Comparison of ENCODE assay signal across 27 cellular contexts in the genomic region with DNA sequence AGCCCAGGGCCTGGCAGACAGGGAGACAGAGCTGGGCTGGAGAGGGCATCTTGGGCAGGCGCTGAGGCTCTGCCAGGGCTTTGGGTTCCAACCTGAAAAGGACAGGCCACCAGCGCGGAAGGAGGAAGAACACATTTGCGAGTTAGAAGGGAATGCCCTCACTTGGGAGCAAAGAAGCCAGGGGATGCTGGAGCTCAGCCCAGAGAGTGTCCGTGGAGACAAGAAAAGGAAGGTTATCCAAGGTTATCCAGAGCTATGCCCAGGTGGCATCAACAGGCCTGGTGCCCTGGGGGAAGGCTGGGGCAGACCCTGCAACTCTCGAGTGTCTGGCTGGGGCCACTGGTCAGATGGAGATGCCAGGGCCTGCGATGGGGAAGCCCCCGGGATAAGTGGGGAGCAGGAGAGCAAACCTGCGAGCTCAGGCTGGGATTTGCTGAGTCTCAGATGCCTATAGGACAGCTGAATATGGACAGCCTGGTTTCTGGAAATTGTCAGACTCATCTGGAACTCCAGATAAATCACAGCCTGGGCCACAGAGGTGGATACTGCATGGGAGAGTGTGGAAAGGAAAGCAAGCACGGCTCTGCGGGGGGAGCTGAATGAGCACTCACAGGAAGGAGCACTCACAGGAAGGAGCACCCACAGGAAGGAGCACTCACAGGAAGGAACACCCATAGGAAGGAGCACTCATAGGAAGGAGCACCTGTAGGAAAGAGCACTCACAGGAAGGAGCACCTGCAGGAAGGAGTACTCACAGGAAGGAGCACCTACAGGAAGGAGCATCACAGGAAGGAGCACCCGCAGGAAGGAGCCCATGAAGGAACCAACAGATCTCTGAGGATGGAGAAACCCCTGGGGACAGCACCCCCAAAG.
A peak's percentile ranks its signal among the peaks of the same experiment; 100 is the strongest.
DNase-seq lines count a peak whose midpoint lies in the region; ATAC-seq, FAIRE-seq and TF ChIP-seq lines count a peak whose summit lies in the region.
"Had no signal": no experiment of that assay in that cellular context is flagged by ENCODE, and none has a peak within 500 bp of the region (broad histone marks: within the 10 kb centered on the region; RNA-seq: fewer than 3 reads in every experiment).

No MANE protein-coding gene starts in this region.

- H3K27me3 ChIP-seq in HepG2 (ENCODE audit: control insufficient read depth in 1 of 2, insufficient read depth in 2 of 2, low read length in 2 of 2) (peaks cover 0 to 22% of the 10 kb centered on the region in 2 experiments; a peak in 3 of 5 replicates), right lobe of liver (no peaks in the 10 kb centered on the region)
- H3K27me3 ChIP-seq: ascending aorta, BE2C, gastrocnemius medialis, uterus had no signal

- H4K20me1 ChIP-seq in HepG2 (ENCODE audit: insufficient read depth, low read length): no peaks in the 10 kb centered on the region

- H3K4me3 ChIP-seq in HepG2 (replicated peaks in 1 of 3; ENCODE audit: insufficient read depth in 1 of 3, low read depth in 2 of 3, low read length in 3 of 3) (no peak overlapping the region), right lobe of liver (no peak overlapping the region)
- H3K4me3 ChIP-seq: ascending aorta, gastrocnemius medialis, skin epidermis, thoracic aorta, uterus had no signal

- in situ Hi-C loops in HepG2 (cut with HindIII; ENCODE audit: extremely low pct_ligation_motif_present, low pct_unique_long_range_greater_than_20kb): no loop called here

- H3K36me3 ChIP-seq in HepG2 (replicated peaks in 1 of 2; ENCODE audit: control insufficient read depth in 1 of 2, insufficient read depth in 2 of 2, low read length in 2 of 2): no peaks in the 10 kb centered on the region
- H3K36me3 ChIP-seq in right lobe of liver: no peaks in the 10 kb centered on the region
- H3K36me3 ChIP-seq: ascending aorta, BE2C, gastrocnemius medialis, thoracic aorta, uterus had no signal

- CTCF ChIA-PET in HepG2 (lab: Yijun Ruan, JAX; ENCODE audit: low intra/inter-chr PET ratio, low total read pairs): no interaction called here
- CTCF ChIA-PET in GM10248 (lab: Yijun Ruan, JAX): no interaction called here
- CTCF ChIA-PET in activated CD8-positive, alpha-beta T cell treated with anti-CD3 and anti-CD28 coated beads for 36 hours (lab: Charles Lee): no interaction called here

- POLR2A ChIA-PET in HepG2 (lab: Yijun Ruan, JAX): no interaction called here
- POLR2A ChIA-PET in GM10248 (lab: Yijun Ruan, JAX): no interaction called here
- POLR2A ChIA-PET in activated CD8-positive, alpha-beta T cell treated with anti-CD3 and anti-CD28 coated beads for 36 hours (lab: Charles Lee): no interaction called here

- no peak overlapping the region for H3K27ac ChIP-seq in HepG2 (ENCODE audit: extremely low read length, insufficient read depth, low read length)
- no peak overlapping the region for H3K27ac ChIP-seq in right lobe of liver
- H3K27ac ChIP-seq: ascending aorta, gastrocnemius medialis, skin epidermis, thoracic aorta, uterus had no signal

- BruUV-seq in HepG2 (replicated peaks; lab: Mats Ljungman, UMichigan): no TSS peak

- H3K36me3 Mint-ChIP-seq in brain (no peaks in the 10 kb centered on the region), neural crest cell (ENCODE audit: low read depth) (no peaks in the 10 kb centered on the region)
- H3K36me3 Mint-ChIP-seq in activated CD8-positive, alpha-beta T cell treated with anti-CD3 and anti-CD28 coated beads for 36 hours (ENCODE audit: low read depth): no peaks in the 10 kb centered on the region
- H3K36me3 Mint-ChIP-seq: activated naive CD8-positive, alpha-beta T cell treated with anti-CD3 and anti-CD28 coated beads, Interleukin-2, amount 10 ng/mL, durations not matched to agents 7 days and 5 days; naive thymus-derived CD8-positive, alpha-beta T cell; stimulated activated memory B cell treated with anti-CD40 and anti-IgM and Interleukin-4, amounts not matched to agents 10 μg/mL and 1 μg/mL and 100 μg/mL, for 72 hours had no signal

- H3K4me1 ChIP-seq in HepG2 (ENCODE audit: insufficient read depth, low read length) (no peaks in the 10 kb centered on the region), right lobe of liver (no peaks in the 10 kb centered on the region)
- H3K4me1 ChIP-seq: ascending aorta, BE2C, gastrocnemius medialis, uterus had no signal

- TF ChIP-seq EP300 in HepG2 (IDR thresholded peaks at IDR 0.05; ENCODE audit: low read depth in 2 of 2, low read length in 2 of 2) (no peak), HepG2 (CRISPR knock-in tag; IDR thresholded peaks at IDR 0.05; ENCODE audit: borderline replicate concordance) (no peak)

- H2AFZ ChIP-seq in HepG2 (ENCODE audit: low read length): no peak overlapping the region

- TF ChIP-seq CTCF in HepG2 (CRISPR knock-in tag; IDR thresholded peaks at IDR 0.05): no peak
- TF ChIP-seq CTCF in right lobe of liver (IDR thresholded peaks at IDR 0.05): no peak
- TF ChIP-seq CTCF in brain (conservative IDR thresholded peaks at IDR 0.05): no peak
- TF ChIP-seq CTCF in neural crest cell (conservative IDR thresholded peaks at IDR 0.05): no peak
- no peak for TF ChIP-seq CTCF in GM10248 (IDR thresholded peaks at IDR 0.05; ENCODE audit: control extremely low read depth, extremely low read depth, low read depth, missing control alignments)
- TF ChIP-seq CTCF in activated CD8-positive, alpha-beta T cell treated with anti-CD3 and anti-CD28 coated beads for 36 hours (IDR thresholded peaks at IDR 0.05): no peak

- peaks cover 74% of the 10 kb centered on the region for H3K4me1 Mint-ChIP-seq in brain
- peaks cover 59% of the 10 kb centered on the region for H3K4me1 Mint-ChIP-seq in neural crest cell
- no peaks in the 10 kb centered on the region for H3K4me1 Mint-ChIP-seq in activated CD8-positive, alpha-beta T cell treated with anti-CD3 and anti-CD28 coated beads for 36 hours (ENCODE audit: low read depth)
- H3K4me1 Mint-ChIP-seq: activated naive CD8-positive, alpha-beta T cell treated with anti-CD3 and anti-CD28 coated beads, Interleukin-2, amount 10 ng/mL, durations not matched to agents 7 days and 5 days; central memory CD8-positive, alpha-beta T cell; naive thymus-derived CD8-positive, alpha-beta T cell; stimulated activated memory B cell treated with anti-CD40 and anti-IgM and Interleukin-4, amounts not matched to agents 10 μg/mL and 1 μg/mL and 100 μg/mL, for 72 hours had no signal

- H3K9ac ChIP-seq in HepG2 (ENCODE audit: insufficient read depth, low read depth, low read length): no peak overlapping the region

- no peaks in the 10 kb centered on the region for H3K79me2 ChIP-seq in HepG2 (ENCODE audit: insufficient read depth, low read length)

- no peak for ATAC-seq in HepG2
- ATAC-seq in right lobe of liver: no peak
- no peak for ATAC-seq in activated CD8-positive, alpha-beta T cell treated with anti-CD3 and anti-CD28 coated beads for 36 hours
- ATAC-seq: activated CD8-positive, alpha-beta T cell treated with anti-CD3 and anti-CD28 coated beads, Interleukin-2, amount 10 ng/mL, durations not matched to agents 7 days and 5 days; gastrocnemius medialis; naive thymus-derived CD8-positive, alpha-beta T cell; stimulated activated memory B cell treated with anti-CD40 and anti-IgM and Interleukin-4, amounts not matched to agents 10 μg/mL and 1 μg/mL and 100 μg/mL, for 72 hours had no signal

- H3K27me3 Mint-ChIP-seq in brain (peaks cover 3% of the 10 kb centered on the region), neural crest cell (ENCODE audit: low read depth) (no peaks in the 10 kb centered on the region)
- H3K27me3 Mint-ChIP-seq in activated CD8-positive, alpha-beta T cell treated with anti-CD3 and anti-CD28 coated beads for 36 hours: peaks cover 2% of the 10 kb centered on the region
- H3K27me3 Mint-ChIP-seq: activated naive CD8-positive, alpha-beta T cell treated with anti-CD3 and anti-CD28 coated beads, Interleukin-2, amount 10 ng/mL, durations not matched to agents 7 days and 5 days; central memory CD8-positive, alpha-beta T cell had no signal

- FAIRE-seq in HepG2 (lab: Jason Lieb, UNC): no peak
- FAIRE-seq: kidney had no signal

- 15% methylated on average over 9 of the region's 12 CpGs for WGBS in HepG2 (ENCODE audit: low lambda C conversion rate)
- 61% methylated on average over 8 of the region's 12 CpGs for WGBS in right lobe of liver (ENCODE audit: insufficient coverage, low coverage, low lambda C conversion rate, missing lambda C conversion rate)

- H3K9me3 Mint-ChIP-seq in brain (peaks cover 0 to 9% (median 0%) of the 10 kb centered on the region in 5 experiments), neural crest cell (peaks cover 2% of the 10 kb centered on the region)
- peaks cover 5% of the 10 kb centered on the region for H3K9me3 Mint-ChIP-seq in activated CD8-positive, alpha-beta T cell treated with anti-CD3 and anti-CD28 coated beads for 36 hours

- H3K9me3 ChIP-seq in HepG2 (ENCODE audit: low read length) (no peaks in the 10 kb centered on the region), right lobe of liver (no peaks in the 10 kb centered on the region)
- H3K9me3 ChIP-seq: ascending aorta, BE2C, gastrocnemius medialis, thoracic aorta, uterus had no signal

- TF ChIP-seq POLR2A in HepG2 (IDR thresholded peaks at IDR 0.05; ENCODE audit: insufficient read depth in 1 of 2, low read depth in 2 of 2, low read length in 2 of 2): no peak
- TF ChIP-seq POLR2A in right lobe of liver (IDR thresholded peaks at IDR 0.05): no peak

- TF ChIP-seq RAD21 in HepG2 (CRISPR knock-in tag; IDR thresholded peaks at IDR 0.05): no peak

- H3K27ac Mint-ChIP-seq in brain (peak overlapping the region in 4 of 5 experiments; percentile 69 to 86 (median 74)), neural crest cell (ENCODE audit: unreplicated experiment) (peak overlapping the region; percentile 99)
- H3K27ac Mint-ChIP-seq in activated CD8-positive, alpha-beta T cell treated with anti-CD3 and anti-CD28 coated beads for 36 hours: no peak overlapping the region
- H3K27ac Mint-ChIP-seq: activated CD8-positive, alpha-beta T cell treated with anti-CD3 and anti-CD28 coated beads, Interleukin-2, amount 10 ng/mL, durations not matched to agents 7 days and 5 days; activated naive CD8-positive, alpha-beta T cell treated with anti-CD3 and anti-CD28 coated beads, Interleukin-2, amount 10 ng/mL, durations not matched to agents 7 days and 5 days; stimulated activated memory B cell treated with anti-CD40 and anti-IgM and Interleukin-4, amounts not matched to agents 10 μg/mL and 1 μg/mL and 100 μg/mL, for 72 hours had no signal

- intact Hi-C loops in HepG2 (cut with micrococcal nuclease; ENCODE audit: unreplicated experiment): no loop called here
- intact Hi-C loops in right lobe of liver (cut with DNase I): no loop called here
- intact Hi-C loops in activated CD8-positive, alpha-beta T cell treated with anti-CD3 and anti-CD28 coated beads for 36 hours (cut with micrococcal nuclease): no loop called here

- DNase-seq in HepG2 (ENCODE audit: low spot score) (no peak), right lobe of liver (no peak), neural crest cell (ENCODE audit: low read depth, low spot score) (no peak), GM10248 (ENCODE audit: extremely low spot score) (no peak), DMS53 (lab: John Stamatoyannopoulos, UW) (no peak)
- no peak for DNase-seq in activated CD8-positive, alpha-beta T cell treated with anti-CD3 and anti-CD28 coated beads for 36 hours
- DNase-seq: activated CD4-positive, alpha-beta T cell treated with anti-CD3 and anti-CD28 coated beads for 1 hour; activated CD8-positive, alpha-beta T cell treated with anti-CD3 and anti-CD28 coated beads, Interleukin-2, amount 10 ng/mL, durations not matched to agents 7 days and 5 days; activated naive CD8-positive, alpha-beta T cell treated with anti-CD3 and anti-CD28 coated beads, Interleukin-2, amount 10 ng/mL, durations not matched to agents 7 days and 5 days; BE2C; DMS 273 treated with DMSO at 0.1 percent for 48 hours; gastrocnemius medialis; H7; Kasumi-1; kidney; naive thymus-derived CD8-positive, alpha-beta T cell; NCI-H1417 treated with DMSO at 0.1 percent for 48 hours; NCI-H2081; NCI-H524 treated with DMSO at 0.1 percent for 48 hours; Right ventricle myocardium superior; uterus had no signal

- no peak overlapping the region for H3K4me2 ChIP-seq in HepG2 (ENCODE audit: low read depth, low read length)

- H3K4me3 Mint-ChIP-seq in brain: peak overlapping the region in 1 of 5 experiments; percentile 52
- peak overlapping the region; percentile 54 for H3K4me3 Mint-ChIP-seq in neural crest cell
- no peak overlapping the region for H3K4me3 Mint-ChIP-seq in activated CD8-positive, alpha-beta T cell treated with anti-CD3 and anti-CD28 coated beads for 36 hours
- H3K4me3 Mint-ChIP-seq: activated CD8-positive, alpha-beta T cell treated with anti-CD3 and anti-CD28 coated beads, Interleukin-2, amount 10 ng/mL, durations not matched to agents 7 days and 5 days; activated naive CD8-positive, alpha-beta T cell treated with anti-CD3 and anti-CD28 coated beads, Interleukin-2, amount 10 ng/mL, durations not matched to agents 7 days and 5 days; central memory CD8-positive, alpha-beta T cell; naive thymus-derived CD8-positive, alpha-beta T cell; stimulated activated memory B cell treated with anti-CD40 and anti-IgM and Interleukin-4, amounts not matched to agents 10 μg/mL and 1 μg/mL and 100 μg/mL, for 72 hours had no signal
